ENCODE assay signal across 29 cellular contexts in the genomic region with DNA sequence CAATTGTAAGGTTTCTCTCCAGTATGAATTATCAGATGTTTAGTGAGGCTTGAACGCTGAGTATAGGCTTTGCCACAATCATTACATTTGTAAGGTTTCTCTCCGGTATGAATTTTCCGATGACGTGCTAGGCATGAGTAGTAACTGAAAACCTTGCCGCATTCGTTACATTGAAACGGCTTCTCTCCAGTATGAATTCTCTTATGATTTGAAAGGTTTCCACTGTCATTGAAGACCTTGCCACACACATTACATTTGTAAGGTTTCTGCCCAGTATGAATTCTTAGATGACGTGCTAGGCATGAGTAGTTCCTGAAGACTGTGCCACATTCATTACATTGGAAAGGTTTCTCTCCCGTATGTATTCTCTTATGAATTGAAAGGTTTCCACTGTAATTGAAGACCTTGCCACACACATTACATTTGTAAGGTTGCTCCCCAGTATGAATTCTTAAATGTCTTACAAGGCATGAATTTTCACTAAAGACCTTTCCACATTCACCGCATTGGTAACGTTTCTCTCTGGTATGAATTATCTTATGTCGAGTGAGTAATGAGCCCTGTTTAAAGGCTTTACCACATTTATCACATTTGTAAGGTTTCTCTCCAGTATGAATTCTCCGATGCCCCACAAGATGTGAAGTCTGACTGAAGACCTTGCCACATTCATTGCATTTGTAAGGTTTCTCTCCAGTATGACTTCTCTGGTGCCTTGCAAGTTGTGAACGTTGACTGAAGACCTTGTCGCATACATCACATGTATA.
"Had no signal": no experiment of that assay in that cellular context is flagged by ENCODE, and none has a peak within 500 bp of the region (broad histone marks: within the 10 kb centered on the region; RNA-seq: fewer than 3 reads in every experiment).

No MANE protein-coding gene starts in this region.

- H3K27ac Mint-ChIP-seq: activated CD4-positive, alpha-beta T cell treated with anti-CD3 and anti-CD28 coated beads for 36 hours; activated naive CD4-positive, alpha-beta T cell treated with anti-CD3 and anti-CD28 coated beads, Interleukin-2, amount 50 U/mL, for 72 hours; activated T-cell treated with anti-CD3 and anti-CD28 coated beads, Interleukin-2, amount 50 U/mL, for 72 hours; mesothelial cell of epicardium; natural killer cell; neural progenitor cell; stimulated activated naive B cell treated with anti-CD40 and anti-IgM and Interleukin-4, amounts not matched to agents 10 μg/mL and 1 μg/mL and 100 μg/mL, for 72 hours had no signal

- H3K27me3 ChIP-seq: body of pancreas, colonic mucosa, gastroesophageal sphincter, hepatocyte, neural progenitor cell, stomach, suprapubic skin, tibial artery, upper lobe of right lung had no signal

- ATAC-seq: activated CD4-positive, alpha-beta T cell treated with anti-CD3 and anti-CD28 coated beads for 36 hours; activated naive CD4-positive, alpha-beta T cell treated with anti-CD3 and anti-CD28 coated beads, Interleukin-2, amount 50 U/mL, for 72 hours; activated T-cell treated with anti-CD3 and anti-CD28 coated beads, Interleukin-2, amount 50 U/mL, for 72 hours; body of pancreas; gastroesophageal sphincter; left cardiac atrium; left ventricle myocardium superior; natural killer cell; psoas muscle; stimulated activated naive B cell treated with anti-CD40 and anti-IgM and Interleukin-4, amounts not matched to agents 10 μg/mL and 1 μg/mL and 100 μg/mL, for 72 hours; upper lobe of right lung had no signal

- H3K4me3 Mint-ChIP-seq: activated CD4-positive, alpha-beta T cell treated with anti-CD3 and anti-CD28 coated beads for 36 hours; activated T-cell treated with anti-CD3 and anti-CD28 coated beads, Interleukin-2, amount 50 U/mL, for 72 hours; mesothelial cell of epicardium; natural killer cell; neural progenitor cell; stimulated activated naive B cell treated with anti-CD40 and anti-IgM and Interleukin-4, amounts not matched to agents 10 μg/mL and 1 μg/mL and 100 μg/mL, for 72 hours had no signal

- H2AFZ ChIP-seq: hepatocyte, neural progenitor cell, parathyroid adenoma had no signal

- H3K4me1 Mint-ChIP-seq: activated CD4-positive, alpha-beta T cell treated with anti-CD3 and anti-CD28 coated beads for 36 hours; mesothelial cell of epicardium; neural progenitor cell; stimulated activated naive B cell treated with anti-CD40 and anti-IgM and Interleukin-4, amounts not matched to agents 10 μg/mL and 1 μg/mL and 100 μg/mL, for 72 hours had no signal

- H3K27me3 Mint-ChIP-seq: activated CD4-positive, alpha-beta T cell treated with anti-CD3 and anti-CD28 coated beads for 36 hours; stimulated activated naive B cell treated with anti-CD40 and anti-IgM and Interleukin-4, amounts not matched to agents 10 μg/mL and 1 μg/mL and 100 μg/mL, for 72 hours had no signal

- DNase-seq: activated CD4-positive, alpha-beta T cell treated with anti-CD3 and anti-CD28 coated beads for 36 hours; activated CD4-positive, CD25-positive, alpha-beta regulatory T cell; activated naive CD4-positive, alpha-beta T cell; activated T-cell treated with anti-CD3 and anti-CD28 coated beads for 4 hours; activated T-cell treated with anti-CD3 and anti-CD28 coated beads, Interleukin-2, amount 50 U/mL, for 72 hours; anterior cingulate cortex; body of pancreas; colonic mucosa; effector CD8-positive, alpha-beta T cell; islet precursor cell; left cardiac atrium; left ventricle myocardium superior; mammary epithelial cell; natural killer cell; occipital lobe; psoas muscle; stimulated activated CD4-positive, alpha-beta T cell treated with anti-CD3 and anti-CD28 coated beads, Interleukin-15, amount 100 ng/mL, for 24 hours; stimulated activated CD4-positive, alpha-beta T cell treated with anti-CD3 and anti-CD28 coated beads, Interleukin-2, amount 100 ng/mL, for 24 hours; stimulated activated naive B cell treated with anti-CD40 and anti-IgM and Interleukin-4, amounts not matched to agents 10 μg/mL and 1 μg/mL and 100 μg/mL, for 72 hours; stomach; tibial artery; upper lobe of right lung had no signal

- H3K27ac ChIP-seq: body of pancreas, colonic mucosa, gastroesophageal sphincter, hepatocyte, neural progenitor cell, parathyroid adenoma, psoas muscle, stomach, suprapubic skin, tibial artery, upper lobe of right lung had no signal

- H3K9ac ChIP-seq: neural progenitor cell, parathyroid adenoma had no signal

- H3K4me3 ChIP-seq: body of pancreas, colonic mucosa, gastroesophageal sphincter, hepatocyte, neural progenitor cell, psoas muscle, stomach, suprapubic skin, tibial artery, upper lobe of right lung had no signal

- H3K4me2 ChIP-seq: hepatocyte, neural progenitor cell had no signal

- H3K4me1 ChIP-seq: body of pancreas, colonic mucosa, gastroesophageal sphincter, neural progenitor cell, parathyroid adenoma, psoas muscle, stomach, suprapubic skin, tibial artery, upper lobe of right lung had no signal

- H3K79me2 ChIP-seq: hepatocyte had no signal
